ENCODE assay signal across 19 cellular contexts in genomic region chr6:28603920-28604319, GRCh38.
DNase-seq lines count a peak whose midpoint lies in the region; ATAC-seq, FAIRE-seq and TF ChIP-seq lines count a peak whose summit lies in the region.
"Had no signal": no experiment of that assay in that cellular context is flagged by ENCODE, and none has a peak within 500 bp of the region (broad histone marks: within the 10 kb centered on the region; RNA-seq: fewer than 3 reads in every experiment).

No MANE protein-coding gene starts in this region.

- no peak for TF ChIP-seq CTCF in GM23338 (conservative IDR thresholded peaks at IDR 0.05; ENCODE audit: low read depth in 2 of 2)
- TF ChIP-seq CTCF in OCI-LY3 (IDR thresholded peaks at IDR 0.05; ENCODE audit: low read depth, low read length), result no peak
- TF ChIP-seq CTCF in H1 (IDR thresholded peaks at IDR 0.05; ENCODE audit: control extremely low read depth in 1 of 3, insufficient read depth in 1 of 3, low read depth in 1 of 3, low read length in 3 of 3), result no peak
- no peak for TF ChIP-seq CTCF in neural progenitor cell (IDR thresholded peaks at IDR 0.05)

- no peaks in the 10 kb centered on the region for H3K36me3 Mint-ChIP-seq in GM23338 (ENCODE audit: low read depth)
- no peaks in the 10 kb centered on the region for H3K36me3 Mint-ChIP-seq in neural progenitor cell
- H3K36me3 Mint-ChIP-seq: CD14-positive monocyte; CD4-positive, alpha-beta memory T cell had no signal

- no peak overlapping the region for H2BK15ac ChIP-seq in H1 (ENCODE audit: low read length)

- ATAC-seq in GM23338 (no peak), right cardiac atrium (no peak)
- ATAC-seq: A549, GM12878, HepG2 had no signal

- no peak overlapping the region for H4K5ac ChIP-seq in H1 (ENCODE audit: insufficient read length, low read depth, low read length)

- H3K9me3 Mint-ChIP-seq in GM23338 (peaks cover 5% of the 10 kb centered on the region; the same call in 2 of the 3 replicates), neural progenitor cell (peaks cover 7% of the 10 kb centered on the region)

- H4K20me1 ChIP-seq in GM23338 (replicated peaks; ENCODE audit: insufficient read depth), result no peaks in the 10 kb centered on the region
- H4K20me1 ChIP-seq in OCI-LY3 (ENCODE audit: insufficient read depth, low read length), result no peaks in the 10 kb centered on the region
- no peaks in the 10 kb centered on the region for H4K20me1 ChIP-seq in H1 (replicated peaks in 1 of 2; ENCODE audit: control insufficient read depth in 1 of 2, insufficient read depth in 2 of 2, low read length in 2 of 2)
- H4K20me1 ChIP-seq in neural progenitor cell (ENCODE audit: low read depth), result no peaks in the 10 kb centered on the region

- no peak overlapping the region for H2BK20ac ChIP-seq in H1 (ENCODE audit: low read length)

- no peak overlapping the region for H3K14ac ChIP-seq in H1 (ENCODE audit: insufficient read length)

- H3K23ac ChIP-seq in H1 (ENCODE audit: insufficient read length), result no peak overlapping the region

- H3K27me3 Mint-ChIP-seq in GM23338 (ENCODE audit: insufficient read depth, low read depth, poor library complexity) (peaks cover 18% of the 10 kb centered on the region), neural progenitor cell (ENCODE audit: insufficient read depth, low read depth) (peaks cover 6% of the 10 kb centered on the region)

- intact Hi-C loops in right cardiac atrium (cut with DNase I), result no loop called here

- H3K9ac ChIP-seq in OCI-LY3 (ENCODE audit: low read length) (no peak overlapping the region), H1 (replicated peaks in 1 of 4; ENCODE audit: extremely low read depth in 1 of 4, low read depth in 3 of 4, low read length in 3 of 4) (no peak overlapping the region), neural progenitor cell (no peak overlapping the region)

- H3K9me3 ChIP-seq in OCI-LY3 (ENCODE audit: insufficient read depth, low read length) (no peaks in the 10 kb centered on the region), H1 (ENCODE audit: insufficient read depth in 2 of 2, low read depth in 1 of 2, low read length in 1 of 2) (no peaks in the 10 kb centered on the region), neural progenitor cell (ENCODE audit: low read depth) (no peaks in the 10 kb centered on the region), right cardiac atrium (ENCODE audit: control insufficient read depth, low read length) (no peaks in the 10 kb centered on the region)
- H3K9me3 ChIP-seq: A549 had no signal

- WGBS in H1 (ENCODE audit: extremely low coverage in 1 of 2, insufficient coverage in 1 of 2, insufficient read length in 1 of 2, insufficient replicate concordance in 2 of 2, low coverage in 1 of 2, low lambda C conversion rate in 2 of 2, missing lambda C conversion rate in 1 of 2), 2 experiments, result 43% methylated on average over 1 of the region's 1 CpG; no CpG with 5 or more reads in 1 of the 2 experiments
- 22% methylated on average over 1 of the region's 1 CpG for WGBS in right cardiac atrium

- no peak overlapping the region for H2BK5ac ChIP-seq in H1 (ENCODE audit: low read depth, low read length)

- H2BK12ac ChIP-seq in H1 (ENCODE audit: low read depth, low read length), result no peak overlapping the region

- H4K91ac ChIP-seq in H1 (replicated peaks; ENCODE audit: insufficient read length, low read length), result no peak overlapping the region

- H3K36me3 ChIP-seq in GM23338 (ENCODE audit: insufficient read depth) (no peaks in the 10 kb centered on the region), OCI-LY3 (replicated peaks; ENCODE audit: low read depth, low read length) (no peaks in the 10 kb centered on the region), H1 (ENCODE audit: control insufficient read depth in 2 of 4, insufficient read depth in 4 of 4, low read length in 3 of 4) (no peaks in the 10 kb centered on the region), neural progenitor cell (no peaks in the 10 kb centered on the region)

- peaks cover 8% of the 10 kb centered on the region; the same call in 2 of the 3 replicates for H3K4me1 Mint-ChIP-seq in GM23338
- peaks cover 34% of the 10 kb centered on the region for H3K4me1 Mint-ChIP-seq in neural progenitor cell
- H3K4me1 Mint-ChIP-seq: CD14-positive monocyte had no signal

- no peak overlapping the region for H3K4me2 ChIP-seq in GM23338
- 0 out of 2 replicates have a peak overlapping the region, but pooled peaks have one; percentile 4 for H3K4me2 ChIP-seq in OCI-LY3 (ENCODE audit: low read length)
- no peak overlapping the region for H3K4me2 ChIP-seq in H1 (ENCODE audit: insufficient read depth in 1 of 2, low read depth in 2 of 2, low read length in 2 of 2)
- peak overlapping the region; percentile 12 for H3K4me2 ChIP-seq in neural progenitor cell
- H3K4me2 ChIP-seq: A549 had no signal

- POLR2A ChIA-PET in H1 (lab: Charles Lee; ENCODE audit: partially characterized antibody), result interaction anchor here (0.6 to 1.0 kb wide), 4 partner anchors 43 to 711 kb away, joined by 3 read pairs; a partner anchor contains a TSS

- no peak overlapping the region for H3K4ac ChIP-seq in H1 (replicated peaks; ENCODE audit: insufficient read length, low read depth, low read length)

- TF ChIP-seq RAD21 in H1 (IDR thresholded peaks at IDR 0.05 in 1 of 2, conservative IDR thresholded peaks at IDR 0.05 in 1 of 2; ENCODE audit: low read depth in 2 of 2, low read length in 2 of 2), result no peak

- FAIRE-seq in H1 (lab: Jason Lieb, UNC), result no peak
- FAIRE-seq: A549, GM12878, H54, HepG2 had no signal

- H3K27me3 ChIP-seq in GM23338 (ENCODE audit: insufficient read depth) (no peaks in the 10 kb centered on the region), OCI-LY3 (ENCODE audit: low read depth, low read length) (no peaks in the 10 kb centered on the region), H1 (replicated peaks in 1 of 4; ENCODE audit: control insufficient read depth in 3 of 4, extremely low read depth in 1 of 4, insufficient read depth in 3 of 4, low read length in 3 of 4) (no peaks in the 10 kb centered on the region), neural progenitor cell (peaks cover 5% of the 10 kb centered on the region), right cardiac atrium (ENCODE audit: control insufficient read depth, insufficient read depth) (no peaks in the 10 kb centered on the region)

- H3K79me1 ChIP-seq in H1 (ENCODE audit: low read depth, low read length), result no peaks in the 10 kb centered on the region

- TF ChIP-seq EP300 in H1 (IDR thresholded peaks at IDR 0.05; ENCODE audit: borderline replicate concordance in 1 of 2, low read depth in 2 of 2, low read length in 2 of 2), result no peak

- peaks cover 4% of the 10 kb centered on the region for H3K23me2 ChIP-seq in H1 (ENCODE audit: low read depth, low read length)

- H3K56ac ChIP-seq in H1 (replicated peaks; ENCODE audit: insufficient read length, low read depth, low read length), result no peak overlapping the region

- H2AFZ ChIP-seq in GM23338 (no peak overlapping the region), OCI-LY3 (ENCODE audit: low read depth, low read length) (no peak overlapping the region), H1 (ENCODE audit: low read length) (no peak overlapping the region), neural progenitor cell (replicated peaks) (peak overlapping the region; percentile 38)

- H3F3A ChIP-seq in GM23338 (replicated peaks; ENCODE audit: low read depth) (no peaks in the 10 kb centered on the region), neural progenitor cell (ENCODE audit: low read depth) (peaks cover 28% of the 10 kb centered on the region)

- CTCF ChIA-PET in H1 (lab: Charles Lee; ENCODE audit: partially characterized antibody), result interaction anchor here (1.2 to 1.3 kb wide), 2 partner anchors 8 to 15 kb away, joined by 4 read pairs; no protein-coding TSS in a partner anchor

- H2BK120ac ChIP-seq in H1 (replicated peaks; ENCODE audit: low read depth, low read length), result no peak overlapping the region

- H3K27ac ChIP-seq in GM23338 (ENCODE audit: low read depth) (no peak overlapping the region), OCI-LY3 (ENCODE audit: low read length) (no peak overlapping the region), H1 (ENCODE audit: low read depth, low read length) (no peak overlapping the region), neural progenitor cell (no peak overlapping the region), right cardiac atrium (ENCODE audit: low read length) (no peak overlapping the region)
- H3K27ac ChIP-seq: 22Rv1, A549 had no signal

- peaks cover 5% of the 10 kb centered on the region for H3K4me1 ChIP-seq in GM23338 (ENCODE audit: insufficient read depth)
- no peaks in the 10 kb centered on the region for H3K4me1 ChIP-seq in OCI-LY3 (ENCODE audit: low read length)
- H3K4me1 ChIP-seq in H1 (replicated peaks in 1 of 4; ENCODE audit: control insufficient read depth in 3 of 4, insufficient read depth in 4 of 4, low read length in 3 of 4), result peaks cover 0 to 4% (median 0%) of the 10 kb centered on the region in 4 experiments; a peak in 1 of 7 replicates
- peaks cover 17% of the 10 kb centered on the region for H3K4me1 ChIP-seq in neural progenitor cell
- no peaks in the 10 kb centered on the region for H3K4me1 ChIP-seq in right cardiac atrium (ENCODE audit: control insufficient read depth, insufficient read depth, low read length)

- no peak overlapping the region for H2AK5ac ChIP-seq in H1 (ENCODE audit: low read depth, low read length)

- H3K18ac ChIP-seq in H1 (ENCODE audit: extremely low read depth, low read length), result no peak overlapping the region

- no peak overlapping the region for H3K27ac Mint-ChIP-seq in GM23338
- H3K27ac Mint-ChIP-seq in neural progenitor cell, result no peak overlapping the region
- H3K27ac Mint-ChIP-seq: CD14-positive monocyte; CD4-positive, alpha-beta memory T cell; IgD-negative memory B cell had no signal

- TF ChIP-seq POLR2A in H1 (IDR thresholded peaks at IDR 0.05; ENCODE audit: control extremely low read depth in 1 of 2, low read depth in 2 of 2, low read length in 2 of 2), result no peak

- no peak overlapping the region for H3K4me3 ChIP-seq in GM23338
- H3K4me3 ChIP-seq in OCI-LY3 (ENCODE audit: low read length), result no peak overlapping the region
- H3K4me3 ChIP-seq in H1 (ENCODE audit: extremely low read depth in 1 of 4, insufficient read depth in 2 of 4, low read depth in 3 of 4, low read length in 4 of 4), result no peak overlapping the region
- no peak overlapping the region for H3K4me3 ChIP-seq in neural progenitor cell
- H3K4me3 ChIP-seq in right cardiac atrium (ENCODE audit: low read length), result no peak overlapping the region
- H3K4me3 ChIP-seq: A549, GM12878 had no signal

- H3K4me3 Mint-ChIP-seq in GM23338 (no peak overlapping the region), neural progenitor cell (no peak overlapping the region)
- H3K4me3 Mint-ChIP-seq: CD14-positive monocyte; CD4-positive, alpha-beta memory T cell; IgD-negative memory B cell had no signal

- DNase-seq in GM23338 (ENCODE audit: low spot score) (peak; percentile 49), H1 (ENCODE audit: low read depth in 1 of 2, low spot score in 2 of 2) (no peak), neural progenitor cell (ENCODE audit: low spot score) (peak; percentile 33), right cardiac atrium (no peak), NCI-H1105 treated with DMSO at 0.1 percent for 48 hours (lab: John Stamatoyannopoulos, UW) (no peak), mesenteric fat pad (ENCODE audit: low spot score) (no peak)
- DNase-seq: AML-193; CD4-positive, alpha-beta memory T cell; DMS153; DND-41; EL had no signal

- H3K79me2 ChIP-seq in GM23338 (replicated peaks; ENCODE audit: insufficient read depth) (no peaks in the 10 kb centered on the region), OCI-LY3 (ENCODE audit: low read length) (no peaks in the 10 kb centered on the region), H1 (ENCODE audit: control insufficient read depth in 1 of 2, insufficient read depth in 2 of 2, low read length in 2 of 2) (no peaks in the 10 kb centered on the region), neural progenitor cell (ENCODE audit: low read depth) (no peaks in the 10 kb centered on the region)

- no peak overlapping the region for H4K8ac ChIP-seq in H1 (ENCODE audit: extremely low read depth, insufficient read depth, low read length)

- H3K9me2 ChIP-seq in GM23338 (ENCODE audit: insufficient read depth), result no peaks in the 10 kb centered on the region

Comparison
In these comparisons a context has a peak if more than half of its experiments do, and no peak if none do; other contexts are left out.
1. DNase-seq: peak in GM23338 (single experiment) and neural progenitor cell (single experiment); none in H1 (0 of 2), right cardiac atrium (0 of 3), NCI-H1105 treated with DMSO at 0.1 percent for 48 hours (single experiment) and mesenteric fat pad (single experiment).
2. H3K4me2 ChIP-seq: peak in OCI-LY3 (single experiment) and neural progenitor cell (single experiment); none in GM23338 (single experiment) and H1 (0 of 2).